Comparison of ENCODE assay signal across 26 cellular contexts in the genomic region with DNA sequence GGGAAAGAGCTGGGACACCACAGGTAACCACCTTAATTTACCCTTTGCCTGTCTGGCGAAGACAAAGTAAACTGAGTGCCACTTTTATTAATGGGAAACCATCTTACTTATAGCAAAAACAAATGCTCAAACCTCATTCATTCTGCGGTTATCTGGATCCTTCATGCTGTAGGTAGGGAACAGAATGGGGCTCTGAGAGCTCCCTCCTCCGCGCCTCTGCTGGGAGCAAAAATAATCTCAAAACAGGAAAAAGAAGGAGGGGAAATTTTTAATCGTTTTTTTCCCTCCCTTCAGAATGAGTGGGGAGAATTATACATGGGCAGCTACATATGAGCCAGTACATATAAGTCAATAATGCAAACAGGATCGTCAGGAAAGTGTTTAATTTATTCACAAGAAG.
DNase-seq lines count a peak whose midpoint lies in the region; ATAC-seq and TF ChIP-seq lines count a peak whose summit lies in the region.
"Had no signal": no experiment of that assay in that cellular context is flagged by ENCODE, and none has a peak within 500 bp of the region (broad histone marks: within the 10 kb centered on the region; RNA-seq: fewer than 3 reads in every experiment).

No MANE protein-coding gene starts in this region.

- H3K27me3 ChIP-seq in CD4-positive, CD25-positive, alpha-beta regulatory T cell (ENCODE audit: control insufficient read depth, insufficient read depth, low read length), result no peaks in the 10 kb centered on the region
- H3K27me3 ChIP-seq: Peyer's patch had no signal

- peak overlapping the region; percentile 77 for H3K27ac ChIP-seq in CD4-positive, CD25-positive, alpha-beta regulatory T cell (ENCODE audit: insufficient read depth, low read length, poor library complexity, severe bottlenecking)
- no peak overlapping the region for H3K27ac ChIP-seq in coronary artery
- H3K27ac ChIP-seq: Peyer's patch had no signal

- peak overlapping the region; percentile 20 for H3K27ac Mint-ChIP-seq in activated CD4-positive, alpha-beta T cell treated with anti-CD3 and anti-CD28 coated beads, Interleukin-2, amount 10 ng/mL, durations not matched to agents 24 days and 14 days
- peak overlapping the region in 1 of 3 donors; percentile 49 for H3K27ac Mint-ChIP-seq in CD4-positive, CD25-positive, alpha-beta regulatory T cell
- peak overlapping the region; percentile 93 for H3K27ac Mint-ChIP-seq in T-helper 17 cell
- peak overlapping the region; percentile 32 for H3K27ac Mint-ChIP-seq in dendritic cell treated with granulocyte-macrophage colony-stimulating factor and Interleukin-4, amounts not matched to agents 40 ng/mL and 50 ng/mL, for 4 days
- H3K27ac Mint-ChIP-seq: HFFc6 had no signal

- H3K4me1 ChIP-seq in CD4-positive, CD25-positive, alpha-beta regulatory T cell (ENCODE audit: control insufficient read depth, insufficient read depth, low read length, poor library complexity, severe bottlenecking), result peaks cover 56% of the 10 kb centered on the region

- no peaks in the 10 kb centered on the region for H3K36me3 ChIP-seq in CD4-positive, CD25-positive, alpha-beta regulatory T cell (ENCODE audit: control insufficient read depth, insufficient read depth, low read length)
- H3K36me3 ChIP-seq: HAP-1, Peyer's patch had no signal

- H3K9me3 Mint-ChIP-seq in activated CD4-positive, alpha-beta T cell treated with anti-CD3 and anti-CD28 coated beads, Interleukin-2, amount 10 ng/mL, durations not matched to agents 24 days and 14 days, result no peaks in the 10 kb centered on the region
- H3K9me3 Mint-ChIP-seq in CD4-positive, CD25-positive, alpha-beta regulatory T cell, result no peaks in the 10 kb centered on the region
- H3K9me3 Mint-ChIP-seq in dendritic cell treated with granulocyte-macrophage colony-stimulating factor and Interleukin-4, amounts not matched to agents 40 ng/mL and 50 ng/mL, for 4 days, result no peaks in the 10 kb centered on the region
- H3K9me3 Mint-ChIP-seq: HFFc6 had no signal

- H3K4me3 ChIP-seq in CD4-positive, CD25-positive, alpha-beta regulatory T cell (ENCODE audit: low read depth, low read length), result no peak overlapping the region
- H3K4me3 ChIP-seq in coronary artery, result no peak overlapping the region
- H3K4me3 ChIP-seq: HAP-1, Peyer's patch had no signal

- H3K4me1 Mint-ChIP-seq in activated CD4-positive, alpha-beta T cell treated with anti-CD3 and anti-CD28 coated beads, Interleukin-2, amount 10 ng/mL, durations not matched to agents 24 days and 14 days, result peaks cover 43% of the 10 kb centered on the region
- peaks cover 23 to 70% (median 54%) of the 10 kb centered on the region in 4 donors for H3K4me1 Mint-ChIP-seq in CD4-positive, CD25-positive, alpha-beta regulatory T cell
- H3K4me1 Mint-ChIP-seq in T-helper 17 cell, result peaks cover 50% of the 10 kb centered on the region
- peaks cover 30% of the 10 kb centered on the region for H3K4me1 Mint-ChIP-seq in dendritic cell treated with granulocyte-macrophage colony-stimulating factor and Interleukin-4, amounts not matched to agents 40 ng/mL and 50 ng/mL, for 4 days (ENCODE audit: low read depth)

- H3K36me3 Mint-ChIP-seq in activated CD4-positive, alpha-beta T cell treated with anti-CD3 and anti-CD28 coated beads, Interleukin-2, amount 10 ng/mL, durations not matched to agents 24 days and 14 days (ENCODE audit: low read depth), result peaks cover 20% of the 10 kb centered on the region
- no peaks in the 10 kb centered on the region for H3K36me3 Mint-ChIP-seq in CD4-positive, CD25-positive, alpha-beta regulatory T cell
- H3K36me3 Mint-ChIP-seq in T-helper 17 cell (ENCODE audit: low read depth), result no peaks in the 10 kb centered on the region
- H3K36me3 Mint-ChIP-seq in dendritic cell treated with granulocyte-macrophage colony-stimulating factor and Interleukin-4, amounts not matched to agents 40 ng/mL and 50 ng/mL, for 4 days (ENCODE audit: low read depth), result peaks cover 14% of the 10 kb centered on the region

- ATAC-seq in CD4-positive, CD25-positive, alpha-beta regulatory T cell (ENCODE audit: low read depth in 2 of 2), result no peak
- ATAC-seq in T-helper 17 cell, result no peak
- ATAC-seq: HepG2 had no signal

- H3K4me3 Mint-ChIP-seq in activated CD4-positive, alpha-beta T cell treated with anti-CD3 and anti-CD28 coated beads, Interleukin-2, amount 10 ng/mL, durations not matched to agents 24 days and 14 days, result peak overlapping the region; percentile 16
- peak overlapping the region in 3 of 4 donors; percentile 7 to 35 (median 12) for H3K4me3 Mint-ChIP-seq in CD4-positive, CD25-positive, alpha-beta regulatory T cell
- H3K4me3 Mint-ChIP-seq in T-helper 17 cell, result no peak overlapping the region
- no peak overlapping the region for H3K4me3 Mint-ChIP-seq in dendritic cell treated with granulocyte-macrophage colony-stimulating factor and Interleukin-4, amounts not matched to agents 40 ng/mL and 50 ng/mL, for 4 days
- H3K4me3 Mint-ChIP-seq: HFFc6 had no signal

- no peaks in the 10 kb centered on the region for H3K27me3 Mint-ChIP-seq in activated CD4-positive, alpha-beta T cell treated with anti-CD3 and anti-CD28 coated beads, Interleukin-2, amount 10 ng/mL, durations not matched to agents 24 days and 14 days
- no peaks in the 10 kb centered on the region for H3K27me3 Mint-ChIP-seq in CD4-positive, CD25-positive, alpha-beta regulatory T cell
- no peaks in the 10 kb centered on the region for H3K27me3 Mint-ChIP-seq in T-helper 17 cell
- H3K27me3 Mint-ChIP-seq in dendritic cell treated with granulocyte-macrophage colony-stimulating factor and Interleukin-4, amounts not matched to agents 40 ng/mL and 50 ng/mL, for 4 days, result no peaks in the 10 kb centered on the region

- H3K9me3 ChIP-seq in CD4-positive, CD25-positive, alpha-beta regulatory T cell (ENCODE audit: control insufficient read depth in 2 of 2, low read length in 2 of 2), result no peaks in the 10 kb centered on the region
- H3K9me3 ChIP-seq in T-helper 17 cell (ENCODE audit: control insufficient read depth, low read length, poor library complexity, severe bottlenecking), result no peaks in the 10 kb centered on the region
- H3K9me3 ChIP-seq: HAP-1, Peyer's patch had no signal

- no peak for TF ChIP-seq CTCF in coronary artery (IDR thresholded peaks at IDR 0.05)

- intact Hi-C loops in activated CD4-positive, alpha-beta T cell treated with anti-CD3 and anti-CD28 coated beads, Interleukin-2, amount 10 ng/mL, durations not matched to agents 24 days and 14 days (cut with micrococcal nuclease), result no loop called here
- intact Hi-C loops in dendritic cell treated with granulocyte-macrophage colony-stimulating factor and Interleukin-4, amounts not matched to agents 40 ng/mL and 50 ng/mL, for 4 days (cut with micrococcal nuclease), result no loop called here

- DNase-seq in activated CD4-positive, alpha-beta T cell treated with anti-CD3 and anti-CD28 coated beads, Interleukin-2, amount 10 ng/mL, durations not matched to agents 24 days and 14 days, result no peak
- DNase-seq in activated CD4-positive, alpha-beta T cell treated with anti-CD3 and anti-CD28 coated beads, Interleukin-2, amount 50 U/mL, for 4 hours, result no peak
- no peak for DNase-seq in CD4-positive, CD25-positive, alpha-beta regulatory T cell
- DNase-seq in T-helper 17 cell (no peak), coronary artery (ENCODE audit: low spot score) (no peak), SKM-1 treated with dmso at 0.1 percent for 144 hours (lab: John Stamatoyannopoulos, UW; ENCODE audit: unreplicated experiment) (no peak)
- no peak for DNase-seq in stimulated activated naive CD4-positive, alpha-beta T cell (lab: John Stamatoyannopoulos, UW)
- DNase-seq: 8988T, COR-L47, DMS53, GOT3, HFFc6, Karpas-422, NCI-H1092, NCI-H1417 treated with DMSO at 0.1 percent for 48 hours, NCI-H187, NCI-H2081 treated with DMSO at 0.1 percent for 48 hours, NCI-H2171, NCI-H226, NCI-H510A, NCI-H69, Peyer's patch, SHP77 treated with DMSO at 0.1 percent for 48 hours had no signal

Comparison
In these comparisons a context has a peak if more than half of its experiments do, and no peak if none do; other contexts are left out.
1. H3K4me3 Mint-ChIP-seq: peak in activated CD4-positive, alpha-beta T cell treated with anti-CD3 and anti-CD28 coated beads, Interleukin-2, amount 10 ng/mL, durations not matched to agents 24 days and 14 days (single experiment) and CD4-positive, CD25-positive, alpha-beta regulatory T cell (3 of 4); none in T-helper 17 cell (single experiment) and dendritic cell treated with granulocyte-macrophage colony-stimulating factor and Interleukin-4, amounts not matched to agents 40 ng/mL and 50 ng/mL, for 4 days (single experiment).